11 cellular contexts compared by ENCODE assay signal in genomic region chr16:19831678-19832077, GRCh38. TPM values are rescaled to one million over a fixed set of nuclear protein-coding genes. Genes with fewer than 3 reads are reported as not detected.
DNase-seq lines count a peak whose midpoint lies in the region; ATAC-seq and TF ChIP-seq lines count a peak whose summit lies in the region.
"Had no signal": no experiment of that assay in that cellular context is flagged by ENCODE, and none has a peak within 500 bp of the region (broad histone marks: within the 10 kb centered on the region; RNA-seq: fewer than 3 reads in every experiment).

No MANE protein-coding gene starts in this region.

- H3K27me3 Mint-ChIP-seq in WTC11 (ENCODE audit: low read depth), result no peaks in the 10 kb centered on the region
- H3K27me3 Mint-ChIP-seq: T-cell had no signal

- no peaks in the 10 kb centered on the region; the same call in 1 of the 2 replicates for H3K36me3 Mint-ChIP-seq in WTC11
- H3K36me3 Mint-ChIP-seq: T-cell had no signal

- no peak for ATAC-seq in WTC11
- ATAC-seq in GM18861 (IDR thresholded peaks at IDR 0.05; ENCODE audit: unreplicated experiment), result no peak
- ATAC-seq in HG03175 (IDR thresholded peaks at IDR 0.05; ENCODE audit: unreplicated experiment), result no peak
- ATAC-seq: T-cell had no signal

- peaks cover 8% of the 10 kb centered on the region; the same call in 1 of the 2 replicates for H3K4me1 ChIP-seq in SJSA1 (replicated peaks)

- 0 out of 2 replicates have a peak, but pooled peaks cover 4% of the 10 kb centered on the region for H3K4me1 Mint-ChIP-seq in WTC11
- H3K4me1 Mint-ChIP-seq: T-cell had no signal

- no peak overlapping the region for H3K4me3 Mint-ChIP-seq in WTC11
- H3K4me3 Mint-ChIP-seq: T-cell had no signal

- H3K4me3 ChIP-seq in SJSA1, result no peak overlapping the region

- H3K27ac ChIP-seq in SJSA1, result no peak overlapping the region

- CTCF ChIA-PET in WTC11 (lab: Charles Lee), result interaction anchor here (0.6 to 1.3 kb wide), 3 partner anchors 55 to 276 kb away, joined by 3 to 5 read pairs (median 3); partner anchors contain the start of gene VPS35L

- H3K9me3 Mint-ChIP-seq in WTC11, result no peaks in the 10 kb centered on the region
- H3K9me3 Mint-ChIP-seq: T-cell had no signal

- H3K9me3 ChIP-seq in SJSA1 (replicated peaks), result no peaks in the 10 kb centered on the region

- peak; percentile 48 for DNase-seq in GM04504 (ENCODE audit: low read depth)
- DNase-seq in SJSA1 (ENCODE audit: low read depth in 1 of 2, low spot score in 2 of 2), result peak; percentile 34 to 54
- DNase-seq in fibroblast of peridontal ligament (ENCODE audit: extremely low read depth), result peak; percentile 72
- peak; percentile 8 for DNase-seq in pulmonary artery endothelial cell (ENCODE audit: low read depth, low spot score)
- DNase-seq in WTC11 (ENCODE audit: low spot score), result no peak
- DNase-seq in Kasumi-1 (lab: John Stamatoyannopoulos, UW), result no peak
- DNase-seq: amygdala, Karpas-422, T-cell had no signal

- no peaks in the 10 kb centered on the region for H3K27me3 ChIP-seq in SJSA1 (replicated peaks)

- H3K27ac Mint-ChIP-seq in WTC11, result no peak overlapping the region
- H3K27ac Mint-ChIP-seq: T-cell had no signal

- POLR2A ChIA-PET in WTC11 (lab: Charles Lee), result interaction anchor here (0.6 kb wide), 1 partner anchor 557 kb away, joined by 5 read pairs; no protein-coding TSS in a partner anchor

- no peak for TF ChIP-seq CTCF in WTC11 (IDR thresholded peaks at IDR 0.05)

- H3K36me3 ChIP-seq in SJSA1, result no peaks in the 10 kb centered on the region

TF ChIP-seq in WTC11, 78 proteins besides CTCF, POLR2A, EP300 and RAD21:
- no peak for TF ChIP-seq JAZF1 (CRISPR knock-in tag; IDR thresholded peaks at IDR 0.05)
- no peak for TF ChIP-seq GTF2I (CRISPR knock-in tag; conservative IDR thresholded peaks at IDR 0.05)
- TF ChIP-seq HMGA2 (CRISPR knock-in tag; IDR thresholded peaks at IDR 0.05), result no peak
- no peak for TF ChIP-seq KAT7 (CRISPR knock-in tag; IDR thresholded peaks at IDR 0.05; ENCODE audit: borderline replicate concordance)
- TF ChIP-seq SMAD4 (CRISPR knock-in tag; IDR thresholded peaks at IDR 0.05), result no peak
- no peak for TF ChIP-seq CREM (CRISPR knock-in tag; IDR thresholded peaks at IDR 0.05)
- TF ChIP-seq CBFB (CRISPR knock-in tag; IDR thresholded peaks at IDR 0.05; ENCODE audit: low read depth), result no peak
- no peak for TF ChIP-seq AR (CRISPR knock-in tag; IDR thresholded peaks at IDR 0.05)
- TF ChIP-seq RELA (CRISPR knock-in tag; IDR thresholded peaks at IDR 0.05; ENCODE audit: borderline replicate concordance), result no peak
- TF ChIP-seq NR2C2 (CRISPR knock-in tag; IDR thresholded peaks at IDR 0.05), result no peak
- TF ChIP-seq NR3C1 (CRISPR knock-in tag; conservative IDR thresholded peaks at IDR 0.05; ENCODE audit: low read depth), result no peak
- no peak for TF ChIP-seq ATF6 (CRISPR knock-in tag; IDR thresholded peaks at IDR 0.05)
- no peak for TF ChIP-seq STAT6 (CRISPR knock-in tag; conservative IDR thresholded peaks at IDR 0.05; ENCODE audit: low read depth)
TF ChIP-seq in WTC11: peak in this region for 0.

RNA-seq across cellular contexts. Expression of gene GPRC5B, which starts 53.0 kb away (rescaled TPM):
- total RNA-seq in SJSA1 (2014; rRNA removed; shearing (Covaris generic)), result 5.8 and 12.1 TPM in 2 replicates
- total RNA-seq in pulmonary artery endothelial cell (21.0 and 58.7 TPM in 2 replicates), WTC11 (2021) (104 to 107 TPM (median 105 TPM) in 3 replicates)

Comparison
In these comparisons a context has a peak if more than half of its experiments do, and no peak if none do; other contexts are left out.
1. DNase-seq: peak in GM04504 (single experiment), SJSA1 (2 of 2), fibroblast of peridontal ligament (single experiment) and pulmonary artery endothelial cell (single experiment); none in WTC11 (single experiment) and Kasumi-1 (0 of 2).